ENCODE assay signal across 1 cellular context in genomic region chr17:47993031-47993546, GRCh38.
TF ChIP-seq lines count a peak whose summit lies in the region.

No MANE protein-coding gene starts in this region.

TF ChIP-seq in HepG2, 621 proteins besides CTCF, POLR2A, EP300 and RAD21:
- TF ChIP-seq ZNF460 (CRISPR knock-in tag; IDR thresholded peaks at IDR 0.05; ENCODE audit: borderline replicate concordance) (no peak), TFDP1 (CRISPR knock-in tag; IDR thresholded peaks at IDR 0.05; ENCODE audit: borderline replicate concordance) (no peak)
